36 cellular contexts compared by ENCODE assay signal in genomic region chr1:218488531-218488930, GRCh38.
A peak's percentile ranks its signal among the peaks of the same experiment; 100 is the strongest.
DNase-seq lines count a peak whose midpoint lies in the region; ATAC-seq and TF ChIP-seq lines count a peak whose summit lies in the region.
"Had no signal": no experiment of that assay in that cellular context is flagged by ENCODE, and none has a peak within 500 bp of the region (broad histone marks: within the 10 kb centered on the region; RNA-seq: fewer than 3 reads in every experiment).

No MANE protein-coding gene starts in this region.

- H3K36me3 ChIP-seq in mammary epithelial cell (ENCODE audit: insufficient read depth, low read length) (no peaks in the 10 kb centered on the region), SJSA1 (no peaks in the 10 kb centered on the region), mesenchymal stem cell (ENCODE audit: control insufficient read depth in 1 of 2, insufficient read depth in 2 of 2, low read depth in 1 of 2, low read length in 2 of 2) (no peaks in the 10 kb centered on the region), mucosa of descending colon (ENCODE audit: low read depth) (no peaks in the 10 kb centered on the region)
- H3K36me3 ChIP-seq: MG63, neutrophil, sigmoid colon, upper lobe of left lung had no signal

- no peaks in the 10 kb centered on the region for H4K20me1 ChIP-seq in mammary epithelial cell (ENCODE audit: insufficient read depth, low read length)

- H2AK5ac ChIP-seq in mesenchymal stem cell (ENCODE audit: low read length, severe bottlenecking): no peak overlapping the region

- no peak overlapping the region for H3K23ac ChIP-seq in mesenchymal stem cell (ENCODE audit: low read length in 2 of 2)

- intact Hi-C loops in mammary epithelial cell (cut with micrococcal nuclease): no loop called here
- intact Hi-C loops in MCF 10A (cut with micrococcal nuclease): no loop called here
- intact Hi-C loops in mucosa of descending colon (cut with DNase I, micrococcal nuclease): no loop called here

- H3K27me3 ChIP-seq in mammary epithelial cell (ENCODE audit: insufficient read depth, low read length) (no peaks in the 10 kb centered on the region), SJSA1 (replicated peaks) (no peaks in the 10 kb centered on the region), mesenchymal stem cell (ENCODE audit: control insufficient read depth in 1 of 2, insufficient read depth in 1 of 2, low read length in 2 of 2) (no peaks in the 10 kb centered on the region)
- H3K27me3 ChIP-seq: MG63, neutrophil, sigmoid colon, upper lobe of left lung had no signal

- H3K9ac ChIP-seq in mammary epithelial cell (ENCODE audit: insufficient read depth, low read length) (no peak overlapping the region), mesenchymal stem cell (ENCODE audit: low read length) (no peak overlapping the region)

- no peak overlapping the region for H3K27ac Mint-ChIP-seq in MCF 10A (ENCODE audit: low read depth, unreplicated experiment)
- H3K27ac Mint-ChIP-seq: activated naive CD8-positive, alpha-beta T cell treated with anti-CD3 and anti-CD28 coated beads for 36 hours; CD14-positive monocyte; immature natural killer cell; naive B cell; stimulated activated effector memory CD8-positive, alpha-beta T cell treated with anti-CD3 and anti-CD28 coated beads, Interleukin-12 subunit alpha, Interleukin-12 subunit beta, amount 100 ng/mL, for 72 hours had no signal

- H3K27ac ChIP-seq in mammary epithelial cell (ENCODE audit: insufficient read depth, low read depth, low read length) (peak overlapping the region; percentile 90), SJSA1 (peak overlapping the region; percentile 97), mesenchymal stem cell (ENCODE audit: low read length, poor library complexity, severe bottlenecking) (peak overlapping the region; percentile 96)
- H3K27ac ChIP-seq: 22Rv1, neutrophil, upper lobe of left lung had no signal

- no peak overlapping the region for H2BK15ac ChIP-seq in mesenchymal stem cell (ENCODE audit: low read depth, poor library complexity, severe bottlenecking)

- BruUV-seq in mammary epithelial cell (replicated peaks; lab: Mats Ljungman, UMichigan) (no TSS peak), MCF 10A (replicated peaks; lab: Mats Ljungman, UMichigan) (no TSS peak)

- H3K4me1 Mint-ChIP-seq in MCF 10A (ENCODE audit: insufficient read depth, unreplicated experiment): peaks cover 18% of the 10 kb centered on the region
- H3K4me1 Mint-ChIP-seq: activated naive CD8-positive, alpha-beta T cell treated with anti-CD3 and anti-CD28 coated beads for 36 hours; CD14-positive monocyte; immature natural killer cell; stimulated activated effector memory CD8-positive, alpha-beta T cell treated with anti-CD3 and anti-CD28 coated beads, Interleukin-12 subunit alpha, Interleukin-12 subunit beta, amount 100 ng/mL, for 72 hours had no signal

- DNase-seq in mammary epithelial cell (no peak), MCF 10A (ENCODE audit: unreplicated experiment) (no peak), SJSA1 (ENCODE audit: low read depth in 1 of 2, low spot score in 2 of 2) (peak in 1 of 2 experiments; percentile 78), mesenchymal stem cell (no peak), mucosa of descending colon (no peak), mesenteric fat pad (ENCODE audit: low spot score) (no peak)
- no peak for DNase-seq in activated effector memory CD4-positive, alpha-beta T cell treated with anti-CD3 and anti-CD28 coated beads, Interleukin-2, amount 50 U/mL, for 16 hours
- DNase-seq: activated CD4-positive, alpha-beta T cell treated with anti-CD3 and anti-CD28 coated beads for 48 hours; activated CD8-positive, alpha-beta memory T cell treated with anti-CD3 and anti-CD28 coated beads for 24 hours; activated gamma-delta T cell; activated naive CD8-positive, alpha-beta T cell treated with anti-CD3 and anti-CD28 coated beads for 36 hours; activated T-cell treated with anti-CD3 and anti-CD28 coated beads, Interleukin-2, amount 50 U/mL, for 1 hour; aorta; DMS79 treated with DMSO at 0.1 percent for 48 hours; effector CD8-positive, alpha-beta T cell; erythroblast; GF-D8; HCEC 1CT; immature natural killer cell; naive B cell; NCI-H1105 treated with DMSO at 0.1 percent for 48 hours; NCI-H1930; NCI-H524; NK-92 treated with Interleukin-12 subunit alpha and Interleukin-12 subunit beta, amount 100 ng/mL, for 24 hours; psoas muscle; SHP77; sigmoid colon; stimulated activated CD4-positive, alpha-beta T cell treated with anti-CD3 and anti-CD28 coated beads, Interleukin-15, amount 100 ng/mL, for 24 hours; upper lobe of left lung had no signal

- no peak overlapping the region for H3K18ac ChIP-seq in mesenchymal stem cell (ENCODE audit: low read depth in 1 of 2, low read length in 2 of 2)

- TF ChIP-seq POLR2A in GM18505 (IDR thresholded peaks at IDR 0.05; ENCODE audit: borderline replicate concordance, extremely low read depth, insufficient read depth, insufficient read length): no peak

- H2BK5ac ChIP-seq in mesenchymal stem cell (ENCODE audit: low read depth, low read length, poor library complexity, severe bottlenecking): no peak overlapping the region

- CTCF ChIA-PET in mammary epithelial cell (lab: Charles Lee; ENCODE audit: low non-redundant PET): no interaction called here
- CTCF ChIA-PET in MCF 10A (lab: Yijun Ruan, JAX): interaction anchor here (0.6 to 1.5 kb wide), 5 partner anchors 9 to 206 kb away, joined by 3 read pairs; no protein-coding TSS in a partner anchor

- no peak overlapping the region for H4K8ac ChIP-seq in mesenchymal stem cell (ENCODE audit: low read length)

- H4K91ac ChIP-seq in mesenchymal stem cell (ENCODE audit: low read length): no peak overlapping the region

- no peak for ATAC-seq in mucosa of descending colon
- no peak for ATAC-seq in GM18505 (IDR thresholded peaks at IDR 0.05; ENCODE audit: unreplicated experiment)
- ATAC-seq: stimulated activated effector memory CD8-positive, alpha-beta T cell treated with anti-CD3 and anti-CD28 coated beads, Interleukin-12 subunit alpha, Interleukin-12 subunit beta, amount 100 ng/mL, for 72 hours had no signal

- no peaks in the 10 kb centered on the region for H3K27me3 Mint-ChIP-seq in MCF 10A (ENCODE audit: insufficient read depth, unreplicated experiment)

- TF ChIP-seq CTCF in mammary epithelial cell (conservative IDR thresholded peaks at IDR 0.05 in 1 of 2, IDR thresholded peaks at IDR 0.05 in 1 of 2; ENCODE audit: extremely low read depth in 1 of 2, insufficient read depth in 1 of 2, low read depth in 1 of 2, low read length in 2 of 2) (no peak), MCF 10A (IDR thresholded peaks at IDR 0.05; ENCODE audit: unreplicated experiment) (no peak), mucosa of descending colon (IDR thresholded peaks at IDR 0.05) (no peak)

- in situ Hi-C loops in mammary epithelial cell (cut with MboI; ENCODE audit: low sequenced_read_pairs in 2 of 2): no loop called here

- H3K4me1 ChIP-seq in mammary epithelial cell (ENCODE audit: insufficient read depth, low read length) (peaks cover 31% of the 10 kb centered on the region), SJSA1 (replicated peaks) (peaks cover 49% of the 10 kb centered on the region), mesenchymal stem cell (ENCODE audit: control insufficient read depth, insufficient read depth, low read depth, low read length) (no peaks in the 10 kb centered on the region), mucosa of descending colon (ENCODE audit: low read depth) (no peaks in the 10 kb centered on the region)

- no peak overlapping the region for H3K4ac ChIP-seq in mesenchymal stem cell (ENCODE audit: low read depth in 1 of 2, low read length in 2 of 2)

- no peak overlapping the region for H3K4me3 ChIP-seq in mammary epithelial cell (replicated peaks in 1 of 3; ENCODE audit: insufficient read depth in 1 of 3, low read depth in 2 of 3, low read length in 3 of 3)
- H3K4me3 ChIP-seq in SJSA1: no peak overlapping the region
- H3K4me3 ChIP-seq in mesenchymal stem cell (ENCODE audit: insufficient read depth in 1 of 2, low read depth in 1 of 2, low read length in 2 of 2): no peak overlapping the region
- H3K4me3 ChIP-seq in mucosa of descending colon: no peak overlapping the region
- H3K4me3 ChIP-seq: coronary artery, MG63, psoas muscle, sigmoid colon, upper lobe of left lung had no signal

- H2AFZ ChIP-seq in mammary epithelial cell (ENCODE audit: low read depth, low read length): no peak overlapping the region
- no peak overlapping the region for H2AFZ ChIP-seq in mesenchymal stem cell (ENCODE audit: low read depth, low read length)

- peaks cover 8% of the 10 kb centered on the region for H3K9me3 Mint-ChIP-seq in MCF 10A (ENCODE audit: unreplicated experiment)
- H3K9me3 Mint-ChIP-seq: activated naive CD8-positive, alpha-beta T cell treated with anti-CD3 and anti-CD28 coated beads for 36 hours; naive B cell; stimulated activated effector memory CD8-positive, alpha-beta T cell treated with anti-CD3 and anti-CD28 coated beads, Interleukin-12 subunit alpha, Interleukin-12 subunit beta, amount 100 ng/mL, for 72 hours had no signal

- H3K79me2 ChIP-seq in mammary epithelial cell (ENCODE audit: insufficient read depth, low read length): no peaks in the 10 kb centered on the region

- H2BK12ac ChIP-seq in mesenchymal stem cell (ENCODE audit: low read length in 2 of 2): no peak overlapping the region

- dilution Hi-C loops in mammary epithelial cell (cut with HindIII; ENCODE audit: low sequenced_read_pairs): no loop called here

- H3K14ac ChIP-seq in mesenchymal stem cell (ENCODE audit: low read length in 2 of 2): no peak overlapping the region

- H3K4me3 Mint-ChIP-seq in MCF 10A (ENCODE audit: unreplicated experiment): no peak overlapping the region
- H3K4me3 Mint-ChIP-seq: activated naive CD8-positive, alpha-beta T cell treated with anti-CD3 and anti-CD28 coated beads for 36 hours; CD14-positive monocyte; immature natural killer cell; naive B cell; stimulated activated effector memory CD8-positive, alpha-beta T cell treated with anti-CD3 and anti-CD28 coated beads, Interleukin-12 subunit alpha, Interleukin-12 subunit beta, amount 100 ng/mL, for 72 hours had no signal

- H2BK120ac ChIP-seq in mesenchymal stem cell (ENCODE audit: low read depth, low read length): no peak overlapping the region

- no peaks in the 10 kb centered on the region for H3K9me3 ChIP-seq in mammary epithelial cell (replicated peaks; ENCODE audit: insufficient read depth, low read length)
- H3K9me3 ChIP-seq in SJSA1 (replicated peaks): no peaks in the 10 kb centered on the region
- no peaks in the 10 kb centered on the region for H3K9me3 ChIP-seq in mesenchymal stem cell (ENCODE audit: control insufficient read depth, low read length)
- no peaks in the 10 kb centered on the region for H3K9me3 ChIP-seq in mucosa of descending colon
- H3K9me3 ChIP-seq: MG63, neutrophil, psoas muscle, sigmoid colon, upper lobe of left lung had no signal

- POLR2A ChIA-PET in MCF 10A (lab: Yijun Ruan, JAX): interaction anchor here (0.6 to 1.5 kb wide), 4 partner anchors 7 to 768 kb away, joined by 3 to 12 read pairs (median 3); no protein-coding TSS in a partner anchor

- H3K4me2 ChIP-seq in mammary epithelial cell (ENCODE audit: insufficient read depth, low read depth, low read length) (peak overlapping the region; percentile 24), mesenchymal stem cell (ENCODE audit: low read length, poor library complexity, severe bottlenecking) (no peak overlapping the region)

- WGBS in mammary epithelial cell (ENCODE audit: low coverage, missing lambda C conversion rate): 82% methylated on average over 3 of the region's 3 CpGs
- WGBS in mesenchymal stem cell: 86% methylated on average over 2 of the region's 3 CpGs

- no peaks in the 10 kb centered on the region for H3K79me1 ChIP-seq in mesenchymal stem cell (replicated peaks; ENCODE audit: low read length, poor library complexity, severe bottlenecking)

- H3K36me3 Mint-ChIP-seq in MCF 10A (ENCODE audit: insufficient read depth, unreplicated experiment): no peaks in the 10 kb centered on the region
- H3K36me3 Mint-ChIP-seq: activated naive CD8-positive, alpha-beta T cell treated with anti-CD3 and anti-CD28 coated beads for 36 hours; CD14-positive monocyte; immature natural killer cell; naive B cell; stimulated activated effector memory CD8-positive, alpha-beta T cell treated with anti-CD3 and anti-CD28 coated beads, Interleukin-12 subunit alpha, Interleukin-12 subunit beta, amount 100 ng/mL, for 72 hours had no signal
